ENCODE assay signal across 9 cellular contexts in the genomic region with DNA sequence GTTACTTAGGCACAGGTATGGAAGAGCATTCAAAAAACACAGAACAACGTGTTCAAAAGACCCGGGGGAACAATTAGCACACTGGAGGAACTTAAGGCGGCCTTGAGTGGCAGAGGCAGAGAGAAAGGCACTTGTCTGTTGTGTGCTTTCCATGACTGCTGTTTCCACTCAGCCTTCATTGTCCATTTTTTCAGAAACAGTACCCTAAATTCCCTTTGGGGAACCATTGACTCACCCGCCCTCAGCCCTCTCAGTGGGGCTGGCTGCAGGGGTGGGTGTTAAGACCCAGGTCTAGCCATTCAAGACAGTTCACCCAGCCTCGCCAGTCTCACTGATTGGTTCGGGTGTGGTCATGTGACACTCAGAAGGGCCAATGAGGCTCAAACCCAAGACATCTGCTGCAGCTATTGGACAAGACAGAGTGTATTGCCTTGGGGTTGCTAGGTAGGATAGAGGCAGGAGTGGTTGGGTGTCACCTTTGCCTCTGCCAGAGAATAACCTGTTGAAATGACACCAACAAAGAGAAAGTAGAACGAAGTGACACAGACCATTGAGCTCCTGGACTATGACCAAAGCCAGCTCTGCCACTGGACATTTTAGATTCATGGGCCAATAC. TPM values are rescaled to one million over a fixed set of nuclear protein-coding genes. Genes with fewer than 3 reads are reported as not detected.
A peak's percentile ranks its signal among the peaks of the same experiment; 100 is the strongest.
DNase-seq lines count a peak whose midpoint lies in the region; ATAC-seq lines count a peak whose summit lies in the region.
"Had no signal": no experiment of that assay in that cellular context is flagged by ENCODE, and none has a peak within 500 bp of the region (broad histone marks: within the 10 kb centered on the region; RNA-seq: fewer than 3 reads in every experiment).

No MANE protein-coding gene starts in this region.

- H2BK12ac ChIP-seq in mesenchymal stem cell (ENCODE audit: low read length in 2 of 2): no peak overlapping the region

- no peak overlapping the region for H2BK15ac ChIP-seq in mesenchymal stem cell (ENCODE audit: low read depth, poor library complexity, severe bottlenecking)

- H3K18ac ChIP-seq in mesenchymal stem cell (ENCODE audit: low read depth in 1 of 2, low read length in 2 of 2): no peak overlapping the region

- H3K4ac ChIP-seq in mesenchymal stem cell (ENCODE audit: low read depth in 1 of 2, low read length in 2 of 2): no peak overlapping the region

- no peak overlapping the region for H3K4me2 ChIP-seq in mesenchymal stem cell (ENCODE audit: low read length, poor library complexity, severe bottlenecking)

- no peak overlapping the region for H3K9ac ChIP-seq in mesenchymal stem cell (ENCODE audit: low read length)

- H3K4me3 ChIP-seq in mesenchymal stem cell (ENCODE audit: insufficient read depth in 1 of 2, low read depth in 1 of 2, low read length in 2 of 2): no peak overlapping the region
- H3K4me3 ChIP-seq: heart right ventricle had no signal

- H3K4me1 ChIP-seq in mesenchymal stem cell (ENCODE audit: control insufficient read depth, insufficient read depth, low read depth, low read length): no peaks in the 10 kb centered on the region
- H3K4me1 ChIP-seq: heart right ventricle had no signal

- ATAC-seq in GM19395 (IDR thresholded peaks at IDR 0.05; ENCODE audit: unreplicated experiment): peak; percentile 100
- peak; percentile 83 for ATAC-seq in HG03108 (IDR thresholded peaks at IDR 0.05; ENCODE audit: unreplicated experiment)

- H3K36me3 Mint-ChIP-seq in activated T-helper 1 cell treated with anti-CD3 and anti-CD28 coated beads, Interleukin-12 subunit alpha, Interleukin-12 subunit beta, Interleukin-2, Interleukin-4 antibody, amounts not matched to agents 30 ng/mL and 10 ng/mL and 1 ng/mL, durations not matched to agents 14 hours and 24 hours and 36 hours (ENCODE audit: low read depth): peaks cover 6% of the 10 kb centered on the region

- DNase-seq in Daoy (ENCODE audit: low read depth): peak; percentile 69
- DNase-seq in NCI-H510A treated with DMSO at 0.1 percent for 48 hours (lab: John Stamatoyannopoulos, UW): peak; percentile 93
- DNase-seq in activated T-helper 1 cell treated with anti-CD3 and anti-CD28 coated beads, Interleukin-12 subunit alpha, Interleukin-12 subunit beta, Interleukin-2, Interleukin-4 antibody, amounts not matched to agents 30 ng/mL and 10 ng/mL and 1 ng/mL, durations not matched to agents 14 hours and 24 hours and 36 hours (ENCODE audit: low spot score): peak; percentile 5
- DNase-seq in mesenchymal stem cell: peak; percentile 34
- no peak for DNase-seq in posterior cingulate gyrus
- DNase-seq in NOMO-1 treated with DMSO at 0.1 percent for 48 hours (lab: John Stamatoyannopoulos, UW; ENCODE audit: unreplicated experiment): no peak
- DNase-seq: heart right ventricle had no signal

- H2AFZ ChIP-seq in mesenchymal stem cell (ENCODE audit: low read depth, low read length): no peak overlapping the region

- H3K27ac ChIP-seq in mesenchymal stem cell (ENCODE audit: low read length, poor library complexity, severe bottlenecking): no peak overlapping the region
- H3K27ac ChIP-seq: heart right ventricle had no signal

- peak overlapping the region in 1 of 2 experiments; percentile 59 for H3K14ac ChIP-seq in mesenchymal stem cell (ENCODE audit: low read length in 2 of 2)

- H2BK120ac ChIP-seq in mesenchymal stem cell (ENCODE audit: low read depth, low read length): no peak overlapping the region

- H3K4me3 Mint-ChIP-seq in activated T-helper 1 cell treated with anti-CD3 and anti-CD28 coated beads, Interleukin-12 subunit alpha, Interleukin-12 subunit beta, Interleukin-2, Interleukin-4 antibody, amounts not matched to agents 30 ng/mL and 10 ng/mL and 1 ng/mL, durations not matched to agents 14 hours and 24 hours and 36 hours: no peak overlapping the region

- no peak overlapping the region for H2AK5ac ChIP-seq in mesenchymal stem cell (ENCODE audit: low read length, severe bottlenecking)

- no peaks in the 10 kb centered on the region for H3K79me1 ChIP-seq in mesenchymal stem cell (replicated peaks; ENCODE audit: low read length, poor library complexity, severe bottlenecking)

- H4K91ac ChIP-seq in mesenchymal stem cell (ENCODE audit: low read length): no peak overlapping the region

- no peak overlapping the region for H2BK5ac ChIP-seq in mesenchymal stem cell (ENCODE audit: low read depth, low read length, poor library complexity, severe bottlenecking)

- 84% methylated on average over 7 of the region's 7 CpGs for WGBS in mesenchymal stem cell

- H4K8ac ChIP-seq in mesenchymal stem cell (ENCODE audit: low read length): no peak overlapping the region

- no peak overlapping the region for H3K23ac ChIP-seq in mesenchymal stem cell (ENCODE audit: low read length in 2 of 2)

- peaks cover 7% of the 10 kb centered on the region for H3K9me3 Mint-ChIP-seq in activated T-helper 1 cell treated with anti-CD3 and anti-CD28 coated beads, Interleukin-12 subunit alpha, Interleukin-12 subunit beta, Interleukin-2, Interleukin-4 antibody, amounts not matched to agents 30 ng/mL and 10 ng/mL and 1 ng/mL, durations not matched to agents 14 hours and 24 hours and 36 hours

- no peaks in the 10 kb centered on the region for H3K36me3 ChIP-seq in mesenchymal stem cell (ENCODE audit: control insufficient read depth in 1 of 2, insufficient read depth in 2 of 2, low read depth in 1 of 2, low read length in 2 of 2)
- H3K36me3 ChIP-seq: heart right ventricle had no signal

- intact Hi-C loops in activated T-helper 1 cell treated with anti-CD3 and anti-CD28 coated beads, Interleukin-12 subunit alpha, Interleukin-12 subunit beta, Interleukin-2, Interleukin-4 antibody, amounts not matched to agents 30 ng/mL and 10 ng/mL and 1 ng/mL, durations not matched to agents 14 hours and 24 hours and 36 hours (cut with micrococcal nuclease): loop anchor here (1.0 kb wide), 1 partner anchor 11 kb away; no protein-coding TSS in a partner anchor
- intact Hi-C loops in posterior cingulate gyrus (cut with DNase I): no loop called here

- no peaks in the 10 kb centered on the region for H3K27me3 ChIP-seq in mesenchymal stem cell (ENCODE audit: control insufficient read depth in 1 of 2, insufficient read depth in 1 of 2, low read length in 2 of 2)
- H3K27me3 ChIP-seq: heart right ventricle had no signal

- peaks cover 3% of the 10 kb centered on the region for H3K27me3 Mint-ChIP-seq in activated T-helper 1 cell treated with anti-CD3 and anti-CD28 coated beads, Interleukin-12 subunit alpha, Interleukin-12 subunit beta, Interleukin-2, Interleukin-4 antibody, amounts not matched to agents 30 ng/mL and 10 ng/mL and 1 ng/mL, durations not matched to agents 14 hours and 24 hours and 36 hours (ENCODE audit: insufficient read depth)

- H3K9me3 ChIP-seq in mesenchymal stem cell (ENCODE audit: control insufficient read depth, low read length): no peaks in the 10 kb centered on the region

- H3K4me1 Mint-ChIP-seq in activated T-helper 1 cell treated with anti-CD3 and anti-CD28 coated beads, Interleukin-12 subunit alpha, Interleukin-12 subunit beta, Interleukin-2, Interleukin-4 antibody, amounts not matched to agents 30 ng/mL and 10 ng/mL and 1 ng/mL, durations not matched to agents 14 hours and 24 hours and 36 hours (ENCODE audit: low read depth): peaks cover 21% of the 10 kb centered on the region

- H3K27ac Mint-ChIP-seq in activated T-helper 1 cell treated with anti-CD3 and anti-CD28 coated beads, Interleukin-12 subunit alpha, Interleukin-12 subunit beta, Interleukin-2, Interleukin-4 antibody, amounts not matched to agents 30 ng/mL and 10 ng/mL and 1 ng/mL, durations not matched to agents 14 hours and 24 hours and 36 hours: peak overlapping the region; percentile 36

RNA-seq across cellular contexts. Expression of gene CEP20, which starts 19.6 kb away (rescaled TPM):
- 87.0 and 122 TPM in 2 replicates for total RNA-seq in Daoy (2014; rRNA removed; shearing (Covaris generic))
- 36.7 and 50.2 TPM in 2 replicates for total RNA-seq in activated T-helper 1 cell treated with anti-CD3 and anti-CD28 coated beads, Interleukin-12 subunit alpha, Interleukin-12 subunit beta, Interleukin-2, Interleukin-4 antibody, amounts not matched to agents 30 ng/mL and 10 ng/mL and 1 ng/mL, durations not matched to agents 14 hours and 24 hours and 36 hours
- polyA plus RNA-seq in mesenchymal stem cell (2013, experiment 1 of 2): 28.3 TPM
- 27.8 TPM for polyA plus RNA-seq in mesenchymal stem cell (2013, experiment 2 of 2)

RNA-seq across cellular contexts. Expression of gene ABCC1, which starts 41.4 kb away (rescaled TPM):
- total RNA-seq in Daoy (2014; rRNA removed; shearing (Covaris generic)): 9.0 and 11.8 TPM in 2 replicates
- total RNA-seq in activated T-helper 1 cell treated with anti-CD3 and anti-CD28 coated beads, Interleukin-12 subunit alpha, Interleukin-12 subunit beta, Interleukin-2, Interleukin-4 antibody, amounts not matched to agents 30 ng/mL and 10 ng/mL and 1 ng/mL, durations not matched to agents 14 hours and 24 hours and 36 hours: 102 and 108 TPM in 2 replicates
- 42.8 TPM for polyA plus RNA-seq in mesenchymal stem cell (2013, experiment 1 of 2)
- 39.9 TPM for polyA plus RNA-seq in mesenchymal stem cell (2013, experiment 2 of 2)

RNA-seq across cellular contexts. Expression of gene MYH11, which starts 51.1 kb away (rescaled TPM):
- under 0.01 TPM in 1 of 2 replicates, not detected in the other for total RNA-seq in Daoy (2014; rRNA removed; shearing (Covaris generic))
- not detected in 2 replicates for total RNA-seq in activated T-helper 1 cell treated with anti-CD3 and anti-CD28 coated beads, Interleukin-12 subunit alpha, Interleukin-12 subunit beta, Interleukin-2, Interleukin-4 antibody, amounts not matched to agents 30 ng/mL and 10 ng/mL and 1 ng/mL, durations not matched to agents 14 hours and 24 hours and 36 hours
- polyA plus RNA-seq in mesenchymal stem cell (2013, experiment 1 of 2): 0.01 TPM
- 0.01 TPM for polyA plus RNA-seq in mesenchymal stem cell (2013, experiment 2 of 2)

Comparison
In these comparisons a context has a peak if more than half of its experiments do, and no peak if none do; other contexts are left out.
1. DNase-seq: peak in Daoy (single experiment), NCI-H510A treated with DMSO at 0.1 percent for 48 hours (single experiment), activated T-helper 1 cell treated with anti-CD3 and anti-CD28 coated beads, Interleukin-12 subunit alpha, Interleukin-12 subunit beta, Interleukin-2, Interleukin-4 antibody, amounts not matched to agents 30 ng/mL and 10 ng/mL and 1 ng/mL, durations not matched to agents 14 hours and 24 hours and 36 hours (single experiment) and mesenchymal stem cell (single experiment); none in posterior cingulate gyrus (0 of 10) and NOMO-1 treated with DMSO at 0.1 percent for 48 hours (single experiment).